ENCODE assay signal across 13 cellular contexts in genomic region chr9:93231121-93231694, GRCh38. TPM values are rescaled to one million over a fixed set of nuclear protein-coding genes. Genes with fewer than 3 reads are reported as not detected.
A peak's percentile ranks its signal among the peaks of the same experiment; 100 is the strongest.
DNase-seq lines count a peak whose midpoint lies in the region; ATAC-seq and FAIRE-seq lines count a peak whose summit lies in the region.
"Had no signal": no experiment of that assay in that cellular context is flagged by ENCODE, and none has a peak within 500 bp of the region (broad histone marks: within the 10 kb centered on the region; RNA-seq: fewer than 3 reads in every experiment).

No MANE protein-coding gene starts in this region.

- peak; percentile 56 for DNase-seq in GDM1 (lab: John Stamatoyannopoulos, UW)
- DNase-seq in NCI-H2196 (lab: John Stamatoyannopoulos, UW; ENCODE audit: unreplicated experiment): peak; percentile 60
- peak; percentile 69 for DNase-seq in left cardiac atrium
- DNase-seq in renal cortical epithelial cell (ENCODE audit: low read depth): peak; percentile 30
- no peak for DNase-seq in HTR-8/SVneo (ENCODE audit: insufficient read length, low spot score)
- DNase-seq: activated CD4-positive, alpha-beta T cell treated with anti-CD3 and anti-CD28 coated beads, Interleukin-2, amount 50 U/mL, for 48 hours; stimulated activated CD4-positive, alpha-beta T cell treated with anti-CD3 and anti-CD28 coated beads, Interleukin-15, amount 100 ng/mL, for 24 hours; SW 1271 had no signal

- intact Hi-C loops in left cardiac atrium (cut with DNase I): no loop called here

- FAIRE-seq in HTR-8/SVneo (lab: Jason Lieb, UNC): no peak
- FAIRE-seq: GM12878 had no signal

- ATAC-seq in left cardiac atrium (peak; percentile 44 to 81), HG03439 (IDR thresholded peaks at IDR 0.05; ENCODE audit: unreplicated experiment) (no peak), HG03280 (IDR thresholded peaks at IDR 0.05; ENCODE audit: unreplicated experiment) (no peak), HG03095 (IDR thresholded peaks at IDR 0.05; ENCODE audit: unreplicated experiment) (no peak)
- ATAC-seq: GM12878; stimulated activated memory B cell treated with anti-CD40 and anti-IgM and Interleukin-4, amounts not matched to agents 10 μg/mL and 1 μg/mL and 100 μg/mL, for 72 hours had no signal

RNA-seq across cellular contexts. Expression of gene WNK2, which starts 47.3 kb away (rescaled TPM):
- 100 to 1,000 TPM; 174 to 175 TPM for total RNA-seq in left cardiac atrium
- total RNA-seq in renal cortical epithelial cell: 0.17 TPM in 1 of 2 replicates, not detected in the other

Comparison
In these comparisons a context has a peak if more than half of its experiments do, and no peak if none do; other contexts are left out.
1. ATAC-seq: peak in left cardiac atrium (2 of 2); none in HG03439 (single experiment), HG03280 (single experiment) and HG03095 (single experiment).
2. RNA of gene WNK2, which starts 47.3 kb away (total RNA-seq): 174 to 175 TPM in left cardiac atrium; 0.17 TPM in renal cortical epithelial cell; every median in the first group is over 100 times any median in the second.